In genomic region chr11:352456-353180, GRCh38 we compare ENCODE assay signal across 11 cellular contexts. TPM values are rescaled to one million over a fixed set of nuclear protein-coding genes. Genes with fewer than 3 reads are reported as not detected.
DNase-seq lines count a peak whose midpoint lies in the region; ATAC-seq, FAIRE-seq and TF ChIP-seq lines count a peak whose summit lies in the region.
"Had no signal": no experiment of that assay in that cellular context is flagged by ENCODE, and none has a peak within 500 bp of the region (broad histone marks: within the 10 kb centered on the region; RNA-seq: fewer than 3 reads in every experiment).

No MANE protein-coding gene starts in this region.

- H3K27ac ChIP-seq in heart left ventricle (peak overlapping the region; percentile 95 to 100 (median 99)), H1 (ENCODE audit: low read depth, low read length) (no peak overlapping the region), neuronal stem cell (replicated peaks; ENCODE audit: low read length) (no peak overlapping the region), uterus (peak overlapping the region; percentile 98 to 99)

- no peak overlapping the region for H2BK120ac ChIP-seq in H1 (replicated peaks; ENCODE audit: low read depth, low read length)
- H2BK120ac ChIP-seq in neuronal stem cell (ENCODE audit: low read depth, low read length) = no peak overlapping the region

- H4K91ac ChIP-seq in H1 (replicated peaks; ENCODE audit: insufficient read length, low read length) = peak overlapping the region; percentile 29
- no peak overlapping the region for H4K91ac ChIP-seq in neuronal stem cell (ENCODE audit: low read depth, low read length, poor library complexity)

- H4K5ac ChIP-seq in H1 (ENCODE audit: insufficient read length, low read depth, low read length) = no peak overlapping the region

- no peak for FAIRE-seq in H1 (lab: Jason Lieb, UNC)

- no peak overlapping the region for H3K56ac ChIP-seq in H1 (replicated peaks; ENCODE audit: insufficient read length, low read depth, low read length)

- H3K79me1 ChIP-seq in H1 (ENCODE audit: low read depth, low read length) (peaks cover under 1% of the 10 kb centered on the region; the same call in 1 of the 2 replicates), neuronal stem cell (ENCODE audit: low read depth, low read length) (peaks cover 4% of the 10 kb centered on the region)

- no peak for TF ChIP-seq RAD21 in H1 (IDR thresholded peaks at IDR 0.05 in 1 of 2, conservative IDR thresholded peaks at IDR 0.05 in 1 of 2; ENCODE audit: low read depth in 2 of 2, low read length in 2 of 2)

- H2AFZ ChIP-seq in H1 (ENCODE audit: low read length) = no peak overlapping the region
- H2AFZ ChIP-seq in neuronal stem cell (ENCODE audit: low read length) = peak overlapping the region; percentile 64

- H3K36me3 ChIP-seq in heart left ventricle = no peaks in the 10 kb centered on the region
- H3K36me3 ChIP-seq in H1 (ENCODE audit: control insufficient read depth in 2 of 4, insufficient read depth in 4 of 4, low read length in 3 of 4) = peaks cover 0 to 13% (median 0%) of the 10 kb centered on the region in 4 experiments; a peak in 1 of 8 replicates
- peaks cover 0 to 11% of the 10 kb centered on the region in 2 donors for H3K36me3 ChIP-seq in neuronal stem cell (replicated peaks in 1 of 2; ENCODE audit: control insufficient read depth in 2 of 2, insufficient read depth in 2 of 2, low read length in 2 of 2)
- H3K36me3 ChIP-seq in uterus = no peaks in the 10 kb centered on the region
- H3K36me3 ChIP-seq: HAP-1 had no signal

- intact Hi-C loops in heart left ventricle (cut with DNase I) (loop anchor here in 4 of 10 donors (2.0 to 10.0 kb wide), 5 partner anchors 26 to 452 kb away; partner anchors contain the start of genes IFITM1 (in 1 of the 4), IFITM2 (in 1 of the 4), PIDD1 (in 1 of the 4) and RPLP2 (in 1 of the 4)), left ventricle myocardium superior (cut with micrococcal nuclease) (no loop called here), uterus (cut with DNase I; ENCODE audit: low total_unique reads) (no loop called here)

- POLR2A ChIA-PET in H1 (lab: Charles Lee; ENCODE audit: partially characterized antibody) = interaction anchor here (0.8 to 2.9 kb wide), 5 partner anchors 12 to 51 kb away, joined by 3 to 8 read pairs (median 3); partner anchors contain the start of gene IFITM2

- TF ChIP-seq EP300 in H1 (IDR thresholded peaks at IDR 0.05; ENCODE audit: borderline replicate concordance in 1 of 2, low read depth in 2 of 2, low read length in 2 of 2) = no peak

- TF ChIP-seq CTCF in heart left ventricle (IDR thresholded peaks at IDR 0.05) (no peak), H1 (IDR thresholded peaks at IDR 0.05; ENCODE audit: control extremely low read depth in 1 of 3, insufficient read depth in 1 of 3, low read depth in 1 of 3, low read length in 3 of 3) (no peak), uterus (IDR thresholded peaks at IDR 0.05) (no peak)

- H3K4me2 ChIP-seq in H1 (ENCODE audit: insufficient read depth in 1 of 2, low read depth in 2 of 2, low read length in 2 of 2) (no peak overlapping the region), neuronal stem cell (ENCODE audit: insufficient read depth, low read length, poor library complexity, severe bottlenecking) (no peak overlapping the region)

- H4K8ac ChIP-seq in H1 (ENCODE audit: extremely low read depth, insufficient read depth, low read length) = no peak overlapping the region
- no peak overlapping the region for H4K8ac ChIP-seq in neuronal stem cell (ENCODE audit: low read depth, low read length)

- H3K9ac ChIP-seq in H1 (replicated peaks in 1 of 4; ENCODE audit: extremely low read depth in 1 of 4, low read depth in 3 of 4, low read length in 3 of 4) = no peak overlapping the region
- H3K9ac ChIP-seq in neuronal stem cell (ENCODE audit: low read depth, low read length, poor library complexity) = no peak overlapping the region

- H3K4me1 ChIP-seq in heart left ventricle = peaks cover 7 to 48% (median 30%) of the 10 kb centered on the region in 12 donors
- H3K4me1 ChIP-seq in H1 (replicated peaks in 1 of 4; ENCODE audit: control insufficient read depth in 3 of 4, insufficient read depth in 4 of 4, low read length in 3 of 4) = peaks cover 4 to 11% (median 7%) of the 10 kb centered on the region in 4 experiments
- peaks cover 6 to 12% of the 10 kb centered on the region in 2 donors for H3K4me1 ChIP-seq in neuronal stem cell (ENCODE audit: control insufficient read depth in 2 of 2, insufficient read depth in 1 of 2, low read depth in 1 of 2, low read length in 2 of 2)
- H3K4me1 ChIP-seq in uterus = peaks cover 10 to 11% of the 10 kb centered on the region in 2 donors

- H3K79me2 ChIP-seq in H1 (ENCODE audit: control insufficient read depth in 1 of 2, insufficient read depth in 2 of 2, low read length in 2 of 2) = peaks cover 0 to 6% of the 10 kb centered on the region in 2 experiments; a peak in 1 of 4 replicates

- H3K18ac ChIP-seq in H1 (ENCODE audit: extremely low read depth, low read length) (no peak overlapping the region), neuronal stem cell (ENCODE audit: low read length) (no peak overlapping the region)

- H3K23ac ChIP-seq in H1 (ENCODE audit: insufficient read length) (no peak overlapping the region), neuronal stem cell (ENCODE audit: low read depth, low read length, poor library complexity) (no peak overlapping the region)

- no peaks in the 10 kb centered on the region for H3K27me3 ChIP-seq in heart left ventricle
- no peaks in the 10 kb centered on the region; a peak in 1 of 7 replicates for H3K27me3 ChIP-seq in H1 (replicated peaks in 1 of 4; ENCODE audit: control insufficient read depth in 3 of 4, extremely low read depth in 1 of 4, insufficient read depth in 3 of 4, low read length in 3 of 4)
- no peaks in the 10 kb centered on the region for H3K27me3 ChIP-seq in neuronal stem cell (ENCODE audit: control insufficient read depth in 3 of 3, insufficient read depth in 3 of 3, low read depth in 1 of 3, low read length in 3 of 3)
- no peaks in the 10 kb centered on the region for H3K27me3 ChIP-seq in uterus

- no peak for TF ChIP-seq POLR2A in heart left ventricle (IDR thresholded peaks at IDR 0.05)
- TF ChIP-seq POLR2A in H1 (IDR thresholded peaks at IDR 0.05; ENCODE audit: control extremely low read depth in 1 of 2, low read depth in 2 of 2, low read length in 2 of 2) = no peak
- TF ChIP-seq POLR2A in uterus (IDR thresholded peaks at IDR 0.05) = no peak

- H2BK15ac ChIP-seq in H1 (ENCODE audit: low read length) = peak overlapping the region; percentile 6
- H2BK15ac ChIP-seq in neuronal stem cell (ENCODE audit: low read length) = no peak overlapping the region

- 90 to 93% (median 92%) methylated on average over 12 of the region's 12 CpGs for WGBS in heart left ventricle, 4 donors
- 93% methylated on average over 12 of the region's 12 CpGs; no CpG with 5 or more reads in 1 of the 2 experiments for WGBS in H1 (ENCODE audit: extremely low coverage in 1 of 2, insufficient coverage in 1 of 2, insufficient read length in 1 of 2, insufficient replicate concordance in 2 of 2, low coverage in 1 of 2, low lambda C conversion rate in 2 of 2, missing lambda C conversion rate in 1 of 2), 2 experiments
- WGBS in neuronal stem cell (ENCODE audit: extremely low coverage in 2 of 2, insufficient read length in 2 of 2, insufficient replicate concordance in 1 of 2), 2 donors = no CpG with 5 or more reads among the region's 12 CpGs

- ATAC-seq in heart left ventricle = no peak
- ATAC-seq in left ventricle myocardium superior = no peak

- DNase-seq in heart left ventricle (peak in 1 of 5 donors; percentile 28), left ventricle myocardium superior (no peak), H1 (ENCODE audit: low read depth in 1 of 2, low spot score in 2 of 2) (no peak), neuronal stem cell (ENCODE audit: low spot score) (no peak), uterus (peak in 1 of 2 donors; percentile 18), D341Med (ENCODE audit: low spot score) (no peak), hippocampal formation (lab: John Stamatoyannopoulos, UW) (no peak)
- DNase-seq in stimulated activated CD4-positive, alpha-beta T cell treated with anti-CD3 and anti-CD28 coated beads, Interleukin-4, amount 100 ng/mL, for 24 hours = no peak
- DNase-seq: NCI-H1436 treated with DMSO at 0.1 percent for 48 hours, SHP77 had no signal

- H2BK20ac ChIP-seq in H1 (ENCODE audit: low read length) = peak overlapping the region; percentile 2; the same call in 1 of the 2 replicates

- CTCF ChIA-PET in H1 (lab: Charles Lee; ENCODE audit: partially characterized antibody) = interaction anchor here (0.6 to 1.7 kb wide), 7 partner anchors 9 to 124 kb away, joined by 3 to 7 read pairs (median 4); no protein-coding TSS in a partner anchor

- peaks cover 26% of the 10 kb centered on the region for H3K23me2 ChIP-seq in H1 (ENCODE audit: low read depth, low read length)

- 0 out of 2 replicates have a peak overlapping the region, but pooled peaks have one; percentile 42 for H2BK12ac ChIP-seq in H1 (ENCODE audit: low read depth, low read length)
- no peak overlapping the region for H2BK12ac ChIP-seq in neuronal stem cell (ENCODE audit: low read length)

- peaks cover 0 to 14% of the 10 kb centered on the region in 2 experiments for H4K20me1 ChIP-seq in H1 (replicated peaks in 1 of 2; ENCODE audit: control insufficient read depth in 1 of 2, insufficient read depth in 2 of 2, low read length in 2 of 2)

- peak overlapping the region in 1 of 12 donors; percentile 9 for H3K4me3 ChIP-seq in heart left ventricle
- no peak overlapping the region for H3K4me3 ChIP-seq in H1 (ENCODE audit: extremely low read depth in 1 of 4, insufficient read depth in 2 of 4, low read depth in 3 of 4, low read length in 4 of 4)
- no peak overlapping the region for H3K4me3 ChIP-seq in neuronal stem cell (ENCODE audit: low read length in 2 of 2)
- no peak overlapping the region for H3K4me3 ChIP-seq in uterus
- H3K4me3 ChIP-seq: HAP-1 had no signal

- H2BK5ac ChIP-seq in H1 (ENCODE audit: low read depth, low read length) (no peak overlapping the region), neuronal stem cell (ENCODE audit: low read length) (no peak overlapping the region)

- H2AK5ac ChIP-seq in H1 (ENCODE audit: low read depth, low read length) (0 out of 2 replicates have a peak overlapping the region, but pooled peaks have one; percentile 10), neuronal stem cell (ENCODE audit: low read depth, low read length) (peak overlapping the region; percentile 1)

- H3K14ac ChIP-seq in H1 (ENCODE audit: insufficient read length) (no peak overlapping the region), neuronal stem cell (ENCODE audit: low read length) (no peak overlapping the region)

- H3K4ac ChIP-seq in H1 (replicated peaks; ENCODE audit: insufficient read length, low read depth, low read length) (no peak overlapping the region), neuronal stem cell (ENCODE audit: low read length) (no peak overlapping the region)

- H3K9me3 ChIP-seq in heart left ventricle = no peaks in the 10 kb centered on the region
- H3K9me3 ChIP-seq in H1 (ENCODE audit: insufficient read depth in 2 of 2, low read depth in 1 of 2, low read length in 1 of 2) = peaks cover 0 to 13% of the 10 kb centered on the region in 2 experiments; a peak in 2 of 4 replicates
- peaks cover 2 to 14% of the 10 kb centered on the region in 2 donors for H3K9me3 ChIP-seq in neuronal stem cell (replicated peaks in 1 of 2; ENCODE audit: control insufficient read depth in 2 of 2, insufficient read depth in 1 of 2, low read depth in 1 of 2, low read length in 2 of 2)
- no peaks in the 10 kb centered on the region for H3K9me3 ChIP-seq in uterus
- H3K9me3 ChIP-seq: HAP-1 had no signal

RNA-seq across cellular contexts. Expression of gene B4GALNT4, which starts 16.7 kb away (rescaled TPM):
- total RNA-seq in heart left ventricle (1 to 10 TPM in 2 of 9 donors, under 1 TPM in 5, not detected in 2; 0.28 to 1.9 (median 0.67) TPM), left ventricle myocardium superior (0.50 TPM), uterus (10 to 100 TPM in 2 of 4 donors, 1 to 10 TPM in 2; 1.8 to 39.7 (median 19.9) TPM)
- polyA plus RNA-seq in heart left ventricle (under 1 TPM; 0.68 to 0.91 TPM), H1 (2011; rRNA removed) (40.9 and 69.4 TPM in 2 replicates)
- total RNA-seq in H1 (2021; fragmentation: NEBNext Ultra II Directional; extraction: Animal tissue kit (Norgen Biotek cat#: 25700)) = 76.3 and 89.0 TPM in 2 replicates
- polyA plus RNA-seq in H1 (2011; cell fraction: cytosol; rRNA removed) = 62.2 TPM
- 329 TPM for polyA plus RNA-seq in H1 (2011; cell fraction: nucleus; rRNA removed)
- 55.4 to 118 TPM (median 90.1 TPM) in 4 replicates for polyA plus RNA-seq in H1 (2012, experiment 1 of 2)
- polyA plus RNA-seq in H1 (2012, experiment 2 of 2) = 69.9 TPM
- polyA plus RNA-seq in H1 (2013, experiment 1 of 2) = 55.2 TPM
- polyA plus RNA-seq in H1 (2013, experiment 2 of 2) = 48.0 TPM
- polyA minus RNA-seq in H1 (2011; rRNA and poly(A)+ RNA removed) = 6.4 and 7.0 TPM in 2 replicates
- polyA minus RNA-seq in H1 (2011; cell fraction: cytosol; rRNA and poly(A)+ RNA removed) = 19.7 TPM
- 37.0 TPM for polyA minus RNA-seq in H1 (2011; cell fraction: nucleus; rRNA and poly(A)+ RNA removed)
- 87.0 TPM for polyA plus RNA-seq in neuronal stem cell (2013, experiment 1 of 2)
- 87.3 TPM for polyA plus RNA-seq in neuronal stem cell (2013, experiment 2 of 2)

RNA-seq across cellular contexts. Expression of gene IFITM3, which starts 32.0 kb away (rescaled TPM):
- total RNA-seq in heart left ventricle (100 to 1,000 TPM; 144 to 781 (median 214) TPM), left ventricle myocardium superior (259 TPM), uterus (1,000 to 10,000 TPM in 1 of 4 donors, 100 to 1,000 TPM in 2, 10 to 100 TPM in 1; 22.2 to 1,343 (median 242) TPM)
- polyA plus RNA-seq in heart left ventricle (100 to 1,000 TPM; 501 to 873 TPM), H1 (2011; rRNA removed) (666 and 779 TPM in 2 replicates)
- 230 and 238 TPM in 2 replicates for total RNA-seq in H1 (2021; fragmentation: NEBNext Ultra II Directional; extraction: Animal tissue kit (Norgen Biotek cat#: 25700))
- 365 TPM for polyA plus RNA-seq in H1 (2011; cell fraction: cytosol; rRNA removed)
- polyA plus RNA-seq in H1 (2011; cell fraction: nucleus; rRNA removed) = 320 TPM
- 512 to 625 TPM (median 570 TPM) in 4 replicates for polyA plus RNA-seq in H1 (2012, experiment 1 of 2)
- polyA plus RNA-seq in H1 (2012, experiment 2 of 2) = 529 TPM
- polyA plus RNA-seq in H1 (2013, experiment 1 of 2) = 497 TPM
- polyA plus RNA-seq in H1 (2013, experiment 2 of 2) = 568 TPM
- 133 and 217 TPM in 2 replicates for polyA minus RNA-seq in H1 (2011; rRNA and poly(A)+ RNA removed)
- 219 TPM for polyA minus RNA-seq in H1 (2011; cell fraction: cytosol; rRNA and poly(A)+ RNA removed)
- 99.5 TPM for polyA minus RNA-seq in H1 (2011; cell fraction: nucleus; rRNA and poly(A)+ RNA removed)
- polyA plus RNA-seq in neuronal stem cell (2013, experiment 1 of 2) = 629 TPM
- 604 TPM for polyA plus RNA-seq in neuronal stem cell (2013, experiment 2 of 2)

RNA-seq across cellular contexts. Expression of gene IFITM1, which starts 38.8 kb away (rescaled TPM):
- 100 to 1,000 TPM in 6 of 9 donors, 10 to 100 TPM in 3; 61.3 to 277 (median 127) TPM for total RNA-seq in heart left ventricle
- polyA plus RNA-seq in heart left ventricle = 100 to 1,000 TPM; 158 to 278 TPM
- 101 TPM for total RNA-seq in left ventricle myocardium superior
- total RNA-seq in H1 (2021; fragmentation: NEBNext Ultra II Directional; extraction: Animal tissue kit (Norgen Biotek cat#: 25700)) = 394 and 417 TPM in 2 replicates
- polyA plus RNA-seq in H1 (2011; rRNA removed) = 1,464 and 1,887 TPM in 2 replicates
- 1,079 TPM for polyA plus RNA-seq in H1 (2011; cell fraction: cytosol; rRNA removed)
- polyA plus RNA-seq in H1 (2011; cell fraction: nucleus; rRNA removed) = 974 TPM
- 247 to 559 TPM (median 446 TPM) in 4 replicates for polyA plus RNA-seq in H1 (2012, experiment 1 of 2)
- 534 TPM for polyA plus RNA-seq in H1 (2012, experiment 2 of 2)
- 788 TPM for polyA plus RNA-seq in H1 (2013, experiment 1 of 2)
- polyA plus RNA-seq in H1 (2013, experiment 2 of 2) = 902 TPM
- 336 and 605 TPM in 2 replicates for polyA minus RNA-seq in H1 (2011; rRNA and poly(A)+ RNA removed)
- 285 TPM for polyA minus RNA-seq in H1 (2011; cell fraction: cytosol; rRNA and poly(A)+ RNA removed)
- polyA minus RNA-seq in H1 (2011; cell fraction: nucleus; rRNA and poly(A)+ RNA removed) = 204 TPM
- 171 TPM for polyA plus RNA-seq in neuronal stem cell (2013, experiment 1 of 2)
- 162 TPM for polyA plus RNA-seq in neuronal stem cell (2013, experiment 2 of 2)
- total RNA-seq in uterus = 100 to 1,000 TPM in 2 of 4 donors, 10 to 100 TPM in 2; 13.4 to 672 (median 239) TPM

RNA-seq across cellular contexts. Expression of gene PKP3, which starts 41.4 kb away (rescaled TPM):
- total RNA-seq in heart left ventricle = 1 to 10 TPM in 5 of 9 donors, under 1 TPM in 4; 0.15 to 2.0 (median 1.0) TPM
- polyA plus RNA-seq in heart left ventricle = under 1 TPM; 0.17 to 0.34 TPM
- total RNA-seq in left ventricle myocardium superior = 0.84 TPM
- total RNA-seq in H1 (2021; fragmentation: NEBNext Ultra II Directional; extraction: Animal tissue kit (Norgen Biotek cat#: 25700)) = 28.5 and 28.7 TPM in 2 replicates
- 16.7 and 28.0 TPM in 2 replicates for polyA plus RNA-seq in H1 (2011; rRNA removed)
- polyA plus RNA-seq in H1 (2011; cell fraction: cytosol; rRNA removed) = 25.0 TPM
- polyA plus RNA-seq in H1 (2011; cell fraction: nucleus; rRNA removed) = 35.4 TPM
- 10.9 to 22.0 TPM (median 18.8 TPM) in 4 replicates for polyA plus RNA-seq in H1 (2012, experiment 1 of 2)
- polyA plus RNA-seq in H1 (2012, experiment 2 of 2) = 14.5 TPM
- 11.0 TPM for polyA plus RNA-seq in H1 (2013, experiment 1 of 2)
- 12.3 TPM for polyA plus RNA-seq in H1 (2013, experiment 2 of 2)
- 11.3 and 13.9 TPM in 2 replicates for polyA minus RNA-seq in H1 (2011; rRNA and poly(A)+ RNA removed)
- polyA minus RNA-seq in H1 (2011; cell fraction: cytosol; rRNA and poly(A)+ RNA removed) = 33.5 TPM
- 11.1 TPM for polyA minus RNA-seq in H1 (2011; cell fraction: nucleus; rRNA and poly(A)+ RNA removed)
- polyA plus RNA-seq in neuronal stem cell (2013, experiment 1 of 2) = 0.40 TPM
- polyA plus RNA-seq in neuronal stem cell (2013, experiment 2 of 2) = 0.40 TPM
- total RNA-seq in uterus = 1 to 10 TPM in 2 of 4 donors, under 1 TPM in 1, not detected in 1; 0.46 to 5.1 (median 1.5) TPM

RNA-seq across cellular contexts. Expression of gene IFITM2, which starts 45.0 kb away (rescaled TPM):
- 100 to 1,000 TPM; 116 to 412 (median 149) TPM for total RNA-seq in heart left ventricle
- 100 to 1,000 TPM; 270 to 501 TPM for polyA plus RNA-seq in heart left ventricle
- 200 TPM for total RNA-seq in left ventricle myocardium superior
- total RNA-seq in H1 (2021; fragmentation: NEBNext Ultra II Directional; extraction: Animal tissue kit (Norgen Biotek cat#: 25700)) = 363 and 399 TPM in 2 replicates
- 764 and 902 TPM in 2 replicates for polyA plus RNA-seq in H1 (2011; rRNA removed)
- 381 TPM for polyA plus RNA-seq in H1 (2011; cell fraction: cytosol; rRNA removed)
- polyA plus RNA-seq in H1 (2011; cell fraction: nucleus; rRNA removed) = 326 TPM
- polyA plus RNA-seq in H1 (2012, experiment 1 of 2) = 487 to 716 TPM (median 624 TPM) in 4 replicates
- polyA plus RNA-seq in H1 (2012, experiment 2 of 2) = 666 TPM
- polyA plus RNA-seq in H1 (2013, experiment 1 of 2) = 1,170 TPM
- 1,490 TPM for polyA plus RNA-seq in H1 (2013, experiment 2 of 2)
- 220 and 246 TPM in 2 replicates for polyA minus RNA-seq in H1 (2011; rRNA and poly(A)+ RNA removed)
- polyA minus RNA-seq in H1 (2011; cell fraction: cytosol; rRNA and poly(A)+ RNA removed) = 86.5 TPM
- polyA minus RNA-seq in H1 (2011; cell fraction: nucleus; rRNA and poly(A)+ RNA removed) = 58.9 TPM
- 660 TPM for polyA plus RNA-seq in neuronal stem cell (2013, experiment 1 of 2)
- 657 TPM for polyA plus RNA-seq in neuronal stem cell (2013, experiment 2 of 2)
- total RNA-seq in uterus = 100 to 1,000 TPM in 3 of 4 donors, 10 to 100 TPM in 1; 27.8 to 926 (median 269) TPM

Comparison
In these comparisons a context has a peak if more than half of its experiments do, and no peak if none do; other contexts are left out.
1. H3K27ac ChIP-seq: peak in heart left ventricle (12 of 12) and uterus (2 of 2); none in H1 (single experiment) and neuronal stem cell (single experiment).